Comparison of ENCODE assay signal across 8 cellular contexts in genomic region chrX:49172280-49172780, GRCh38. TPM values are rescaled to one million over a fixed set of nuclear protein-coding genes. Genes with fewer than 3 reads are reported as not detected.
DNase-seq lines count a peak whose midpoint lies in the region; ATAC-seq, FAIRE-seq and TF ChIP-seq lines count a peak whose summit lies in the region.

No MANE protein-coding gene starts in this region.

- H3K27me3 ChIP-seq in MG63 (no peaks in the 10 kb centered on the region), body of pancreas (no peaks in the 10 kb centered on the region)

- ATAC-seq in body of pancreas, result peak; percentile 85

- intact Hi-C loops in body of pancreas (cut with DNase I) (no loop called here), kidney (cut with DNase I) (no loop called here)

- H3K27ac ChIP-seq in body of pancreas, result peak overlapping the region; percentile 75 to 94 (median 85)
- peak overlapping the region; percentile 32 to 33 for H3K27ac ChIP-seq in kidney (ENCODE audit: low read depth in 2 of 2, low read length in 2 of 2)

- H3K4me3 ChIP-seq in MG63, result peak overlapping the region; percentile 81
- peak overlapping the region; percentile 7 to 36 for H3K4me3 ChIP-seq in body of pancreas
- peak overlapping the region; percentile 59 to 60 for H3K4me3 ChIP-seq in kidney (ENCODE audit: low read length in 2 of 2)

- FAIRE-seq in kidney (lab: Jason Lieb, UNC), result no peak

- TF ChIP-seq POLR2A in body of pancreas (IDR thresholded peaks at IDR 0.05), result no peak

- DNase-seq in GDM1 (lab: John Stamatoyannopoulos, UW), result peak; percentile 58
- peak; percentile 55 for DNase-seq in H4 (ENCODE audit: low spot score)
- peak; percentile 77 for DNase-seq in MG63
- peak; percentile 41 for DNase-seq in T-helper 9 cell
- peak; percentile 77 to 86 (median 84) for DNase-seq in body of pancreas
- DNase-seq in kidney, result peak; percentile 86
- DNase-seq in stimulated activated CD4-positive, alpha-beta T cell treated with anti-CD3 and anti-CD28 coated beads, Interleukin-4, amount 100 ng/mL, for 4 hours, result peak; percentile 60 to 66
- no peak for DNase-seq in iPS-NIHi7 (ENCODE audit: extremely low spot score)

- H3K36me3 ChIP-seq in MG63 (peaks cover 21% of the 10 kb centered on the region), body of pancreas (replicated peaks in 1 of 2; ENCODE audit: insufficient read depth in 1 of 2, low read depth in 2 of 2) (no peaks in the 10 kb centered on the region), kidney (ENCODE audit: control insufficient read depth in 1 of 2, insufficient read depth in 2 of 2, low read length in 2 of 2) (no peaks in the 10 kb centered on the region)

- H3K9ac ChIP-seq in kidney (ENCODE audit: low read length in 2 of 2), result peak overlapping the region; percentile 32 to 59

- 0% methylated on average over 22 of the region's 37 CpGs; no CpG with 5 or more reads in 1 of the 2 donors for WGBS in body of pancreas, 2 donors

- H3K9me3 ChIP-seq in MG63 (no peaks in the 10 kb centered on the region), body of pancreas (no peaks in the 10 kb centered on the region), kidney (ENCODE audit: control insufficient read depth in 1 of 2, low read length in 2 of 2) (no peaks in the 10 kb centered on the region)

- TF ChIP-seq CTCF in body of pancreas (IDR thresholded peaks at IDR 0.05), result no peak
- TF ChIP-seq CTCF in kidney (IDR thresholded peaks at IDR 0.05; ENCODE audit: borderline replicate concordance, extremely low read depth, insufficient read depth), result no peak

- H3K4me1 ChIP-seq in body of pancreas (peaks cover 19% of the 10 kb centered on the region), kidney (ENCODE audit: control insufficient read depth in 1 of 2, insufficient read depth in 1 of 2, low read depth in 1 of 2, low read length in 2 of 2) (peaks cover 0 to 2% of the 10 kb centered on the region in 2 donors)

RNA-seq across cellular contexts. Expression of gene PLP2, which starts 0.6 kb away (rescaled TPM):
- total RNA-seq in H4 (2014; rRNA removed; shearing (Covaris generic)), result 94.5 and 137 TPM in 2 replicates
- total RNA-seq in MG63 (2014; rRNA removed; shearing (Covaris generic); ENCODE audit: low replicate concordance), result 114 and 139 TPM in 2 replicates
- total RNA-seq in body of pancreas (10 to 100 TPM; 19.4 to 30.1 TPM), kidney (139 TPM)
- 58.6 TPM for polyA plus RNA-seq in kidney (ENCODE audit: insufficient read depth, low read depth, low replicate concordance)

RNA-seq across cellular contexts. Expression of gene MAGIX, which starts 9.8 kb away (rescaled TPM):
- total RNA-seq in H4 (2014; rRNA removed; shearing (Covaris generic)), result 0.48 and 2.3 TPM in 2 replicates
- 1.1 and 3.2 TPM in 2 replicates for total RNA-seq in MG63 (2014; rRNA removed; shearing (Covaris generic); ENCODE audit: low replicate concordance)
- total RNA-seq in body of pancreas (10 to 100 TPM; 13.2 to 40.9 TPM), kidney (11.6 TPM)
- polyA plus RNA-seq in kidney (ENCODE audit: insufficient read depth, low read depth, low replicate concordance), result 34.0 TPM

RNA-seq across cellular contexts. Expression of gene PRICKLE3, which starts 13.8 kb away (rescaled TPM):
- 2.5 and 6.8 TPM in 2 replicates for total RNA-seq in H4 (2014; rRNA removed; shearing (Covaris generic))
- 1.2 and 8.3 TPM in 2 replicates for total RNA-seq in MG63 (2014; rRNA removed; shearing (Covaris generic); ENCODE audit: low replicate concordance)
- total RNA-seq in body of pancreas (10 to 100 TPM in 1 of 2 donors, 1 to 10 TPM in 1; 7.5 to 13.2 TPM), kidney (11.6 TPM)
- 3.4 TPM for polyA plus RNA-seq in kidney (ENCODE audit: insufficient read depth, low read depth, low replicate concordance)

RNA-seq across cellular contexts. Expression of gene SYP, which starts 27.7 kb away (rescaled TPM):
- total RNA-seq in H4 (2014; rRNA removed; shearing (Covaris generic)), result 0.19 TPM in 1 of 2 replicates, not detected in the other
- total RNA-seq in MG63 (2014; rRNA removed; shearing (Covaris generic); ENCODE audit: low replicate concordance), result 0.17 and 0.63 TPM in 2 replicates
- total RNA-seq in body of pancreas (1 to 10 TPM; 5.4 to 6.6 TPM), kidney (4.0 TPM)
- polyA plus RNA-seq in kidney (ENCODE audit: insufficient read depth, low read depth, low replicate concordance), result 7.2 TPM

RNA-seq across cellular contexts. Expression of gene GPKOW, which starts 48.8 kb away (rescaled TPM):
- 18.1 and 24.6 TPM in 2 replicates for total RNA-seq in H4 (2014; rRNA removed; shearing (Covaris generic))
- 30.1 and 38.4 TPM in 2 replicates for total RNA-seq in MG63 (2014; rRNA removed; shearing (Covaris generic); ENCODE audit: low replicate concordance)
- total RNA-seq in body of pancreas (10 to 100 TPM; 12.9 to 15.3 TPM), kidney (20.4 TPM)
- 21.4 TPM for polyA plus RNA-seq in kidney (ENCODE audit: insufficient read depth, low read depth, low replicate concordance)

Comparison
In these comparisons a context has a peak if more than half of its experiments do, and no peak if none do; other contexts are left out.
1. H3K4me3 ChIP-seq: peak in every context shown above with its lines; median percentile 81 in MG63; 60 in kidney; 22 in body of pancreas.